In genomic region chr22:19823638-19824196, GRCh38 we compare ENCODE assay signal across 18 cellular contexts. TPM values are rescaled to one million over a fixed set of nuclear protein-coding genes. Genes with fewer than 3 reads are reported as not detected.
A peak's percentile ranks its signal among the peaks of the same experiment; 100 is the strongest.
DNase-seq lines count a peak whose midpoint lies in the region; ATAC-seq, FAIRE-seq and TF ChIP-seq lines count a peak whose summit lies in the region.
"Had no signal": no experiment of that assay in that cellular context is flagged by ENCODE, and none has a peak within 500 bp of the region (broad histone marks: within the 10 kb centered on the region; RNA-seq: fewer than 3 reads in every experiment).

No MANE protein-coding gene starts in this region.

- H3K4me1 ChIP-seq in HepG2 (ENCODE audit: insufficient read depth, low read length) = peaks cover 48% of the 10 kb centered on the region
- H3K4me1 ChIP-seq in upper lobe of right lung = peaks cover 5% of the 10 kb centered on the region
- no peaks in the 10 kb centered on the region for H3K4me1 ChIP-seq in OCI-LY7 (ENCODE audit: insufficient read depth, low read length, poor library complexity, severe bottlenecking)
- H3K4me1 ChIP-seq: gastroesophageal sphincter, pancreas had no signal

- TF ChIP-seq RAD21 in HepG2 (CRISPR knock-in tag; IDR thresholded peaks at IDR 0.05) = no peak

- no peaks in the 10 kb centered on the region for H3K27me3 Mint-ChIP-seq in WTC11 (ENCODE audit: low read depth)
- H3K27me3 Mint-ChIP-seq: activated CD4-positive, alpha-beta memory T cell treated with anti-CD3 and anti-CD28 coated beads, Interleukin-2, amount 10 ng/mL, durations not matched to agents 7 days and 5 days had no signal

- peaks cover 12% of the 10 kb centered on the region for H3K9me3 Mint-ChIP-seq in WTC11
- H3K9me3 Mint-ChIP-seq: activated CD4-positive, alpha-beta memory T cell treated with anti-CD3 and anti-CD28 coated beads, Interleukin-2, amount 10 ng/mL, durations not matched to agents 7 days and 5 days had no signal

- no peaks in the 10 kb centered on the region for H4K20me1 ChIP-seq in HepG2 (ENCODE audit: insufficient read depth, low read length)
- H4K20me1 ChIP-seq in OCI-LY7 (ENCODE audit: insufficient read depth, low read length) = no peaks in the 10 kb centered on the region

- TF ChIP-seq CTCF in WTC11 (IDR thresholded peaks at IDR 0.05) = no peak
- no peak for TF ChIP-seq CTCF in HepG2 (CRISPR knock-in tag; IDR thresholded peaks at IDR 0.05)
- no peak for TF ChIP-seq CTCF in upper lobe of right lung (IDR thresholded peaks at IDR 0.05)
- no peak for TF ChIP-seq CTCF in OCI-LY7 (conservative IDR thresholded peaks at IDR 0.05; ENCODE audit: low read length)

- 0 out of 2 replicates have a peak, but pooled peaks cover 3% of the 10 kb centered on the region for H3K36me3 Mint-ChIP-seq in WTC11

- no peak for TF ChIP-seq EP300 in HepG2 (IDR thresholded peaks at IDR 0.05; ENCODE audit: low read depth in 2 of 2, low read length in 2 of 2)
- TF ChIP-seq EP300 in HepG2 (CRISPR knock-in tag; IDR thresholded peaks at IDR 0.05; ENCODE audit: borderline replicate concordance) = no peak

- no peaks in the 10 kb centered on the region for H3K36me3 ChIP-seq in HepG2 (replicated peaks in 1 of 2; ENCODE audit: control insufficient read depth in 1 of 2, insufficient read depth in 2 of 2, low read length in 2 of 2)
- no peaks in the 10 kb centered on the region for H3K36me3 ChIP-seq in upper lobe of right lung
- H3K36me3 ChIP-seq in OCI-LY7 (ENCODE audit: insufficient read depth, low read length) = peaks cover 4% of the 10 kb centered on the region; the same call in 1 of the 2 replicates
- H3K36me3 ChIP-seq: pancreas had no signal

- intact Hi-C loops in HepG2 (cut with micrococcal nuclease; ENCODE audit: unreplicated experiment) (loop anchor here (1.0 to 5.0 kb wide), 2 partner anchors 18 to 69 kb away; no protein-coding TSS in a partner anchor), upper lobe of right lung (cut with DNase I) (no loop called here), OCI-LY7 (cut with micrococcal nuclease; ENCODE audit: unreplicated experiment) (no loop called here)

- no peaks in the 10 kb centered on the region for H3K79me2 ChIP-seq in HepG2 (ENCODE audit: insufficient read depth, low read length)
- H3K79me2 ChIP-seq in OCI-LY7 (ENCODE audit: insufficient read depth, low read depth, low read length) = no peaks in the 10 kb centered on the region

- CTCF ChIA-PET in WTC11 (lab: Charles Lee) (interaction anchor here (1.2 to 4.0 kb wide), 2 partner anchors 93 to 144 kb away, joined by 3 to 13 read pairs; no protein-coding TSS in a partner anchor), HepG2 (lab: Yijun Ruan, JAX; ENCODE audit: low intra/inter-chr PET ratio, low total read pairs) (no interaction called here), OCI-LY7 (lab: Charles Lee; ENCODE audit: unreplicated experiment) (no interaction called here)

- H3K9me3 ChIP-seq in HepG2 (ENCODE audit: low read length) (no peaks in the 10 kb centered on the region), upper lobe of right lung (no peaks in the 10 kb centered on the region), OCI-LY7 (ENCODE audit: low read length) (no peaks in the 10 kb centered on the region)
- H3K9me3 ChIP-seq: gastroesophageal sphincter, pancreas had no signal

- DNase-seq in activated CD8-positive, alpha-beta memory T cell treated with anti-CD3 and anti-CD28 coated beads, Interleukin-2, amount 50 U/mL, for 4 hours = peak; percentile 2
- no peak for DNase-seq in activated CD8-positive, alpha-beta memory T cell treated with anti-CD3 and anti-CD28 coated beads for 24 hours
- no peak for DNase-seq in WTC11 (ENCODE audit: low spot score)
- DNase-seq in HepG2 (ENCODE audit: low spot score) = peak; percentile 62
- peak; percentile 61 for DNase-seq in upper lobe of right lung
- DNase-seq in OCI-LY7 (ENCODE audit: low spot score) = no peak
- DNase-seq in anterior cingulate cortex (lab: John Stamatoyannopoulos, UW) = no peak
- DNase-seq: activated CD4-positive, alpha-beta memory T cell treated with anti-CD3 and anti-CD28 coated beads, Interleukin-2, amount 10 ng/mL, durations not matched to agents 7 days and 5 days; activated naive CD4-positive, alpha-beta T cell; NCI-H526; stimulated activated CD4-positive, alpha-beta T cell treated with anti-CD3 and anti-CD28 coated beads, Interleukin-15, amount 100 ng/mL, for 24 hours; substantia nigra; T-helper 9 cell had no signal

- H3K27ac Mint-ChIP-seq in WTC11 = peak overlapping the region; percentile 53
- H3K27ac Mint-ChIP-seq: activated CD4-positive, alpha-beta memory T cell treated with anti-CD3 and anti-CD28 coated beads, Interleukin-2, amount 10 ng/mL, durations not matched to agents 7 days and 5 days had no signal

- in situ Hi-C loops in HepG2 (cut with HindIII; ENCODE audit: extremely low pct_ligation_motif_present, low pct_unique_long_range_greater_than_20kb) = no loop called here

- no peak overlapping the region for H2AFZ ChIP-seq in HepG2 (ENCODE audit: low read length)
- no peak overlapping the region for H2AFZ ChIP-seq in OCI-LY7 (ENCODE audit: low read length)

- H3K4me3 ChIP-seq in HepG2 (replicated peaks in 1 of 3; ENCODE audit: insufficient read depth in 1 of 3, low read depth in 2 of 3, low read length in 3 of 3) = peak overlapping the region in 1 of 3 experiments; percentile 12; a peak in 1 of 6 replicates
- no peak overlapping the region for H3K4me3 ChIP-seq in upper lobe of right lung
- no peak overlapping the region for H3K4me3 ChIP-seq in OCI-LY7 (ENCODE audit: low read depth, low read length, poor library complexity, severe bottlenecking)
- H3K4me3 ChIP-seq: gastroesophageal sphincter, pancreas had no signal

- peaks cover 5% of the 10 kb centered on the region; the same call in 1 of the 2 replicates for H3K4me1 Mint-ChIP-seq in WTC11
- H3K4me1 Mint-ChIP-seq: activated CD4-positive, alpha-beta memory T cell treated with anti-CD3 and anti-CD28 coated beads, Interleukin-2, amount 10 ng/mL, durations not matched to agents 7 days and 5 days had no signal

- H3K9me2 ChIP-seq in OCI-LY7 (ENCODE audit: insufficient read depth, low read length) = no peaks in the 10 kb centered on the region

- no peak overlapping the region for H3K4me3 Mint-ChIP-seq in WTC11
- H3K4me3 Mint-ChIP-seq: activated CD4-positive, alpha-beta memory T cell treated with anti-CD3 and anti-CD28 coated beads, Interleukin-2, amount 10 ng/mL, durations not matched to agents 7 days and 5 days had no signal

- POLR2A ChIA-PET in WTC11 (lab: Charles Lee) = no interaction called here
- POLR2A ChIA-PET in HepG2 (lab: Yijun Ruan, JAX) = interaction anchor here (0.5 to 1.8 kb wide), 4 partner anchors 9 to 125 kb away, joined by 3 to 12 read pairs (median 4); partner anchors contain the start of genes GNB1L and RTL10
- POLR2A ChIA-PET in OCI-LY7 (lab: Charles Lee) = interaction anchor here (1.4 kb wide), 1 partner anchor 9 kb away, joined by 3 read pairs; no protein-coding TSS in a partner anchor

- BruUV-seq in HepG2 (replicated peaks; lab: Mats Ljungman, UMichigan) (no TSS peak), OCI-LY7 (replicated peaks; lab: Mats Ljungman, UMichigan) (no TSS peak)

- H3K9ac ChIP-seq in HepG2 (ENCODE audit: insufficient read depth, low read depth, low read length) = no peak overlapping the region; the same call in 1 of the 2 replicates

- peak overlapping the region; percentile 77 for H3K27ac ChIP-seq in HepG2 (ENCODE audit: extremely low read length, insufficient read depth, low read length)
- H3K27ac ChIP-seq in upper lobe of right lung = no peak overlapping the region
- H3K27ac ChIP-seq in OCI-LY7 (ENCODE audit: low read depth, low read length, poor library complexity, severe bottlenecking) = no peak overlapping the region
- H3K27ac ChIP-seq: gastroesophageal sphincter, pancreas had no signal

- no peaks in the 10 kb centered on the region for H3K27me3 ChIP-seq in HepG2 (ENCODE audit: control insufficient read depth in 1 of 2, insufficient read depth in 2 of 2, low read length in 2 of 2)
- H3K27me3 ChIP-seq in upper lobe of right lung = no peaks in the 10 kb centered on the region
- H3K27me3 ChIP-seq: gastroesophageal sphincter, pancreas had no signal

- ATAC-seq in WTC11 = no peak
- ATAC-seq in HepG2 = peak; percentile 75
- peak; percentile 21 for ATAC-seq in upper lobe of right lung
- no peak for ATAC-seq in HG03135 (IDR thresholded peaks at IDR 0.05; ENCODE audit: unreplicated experiment)
- ATAC-seq: gastroesophageal sphincter had no signal

- peak overlapping the region; percentile 83 for H3K4me2 ChIP-seq in HepG2 (ENCODE audit: low read depth, low read length)
- H3K4me2 ChIP-seq in OCI-LY7 (ENCODE audit: low read length) = no peak overlapping the region

- peak; percentile 48 for FAIRE-seq in HepG2 (lab: Jason Lieb, UNC)
- FAIRE-seq: D721Med, H54, pancreas had no signal

- WGBS in HepG2 (ENCODE audit: low lambda C conversion rate) = 12% methylated on average over 6 of the region's 13 CpGs

- no peak for TF ChIP-seq POLR2A in HepG2 (IDR thresholded peaks at IDR 0.05; ENCODE audit: insufficient read depth in 1 of 2, low read depth in 2 of 2, low read length in 2 of 2)

RNA-seq across cellular contexts. Expression of gene GNB1L, which starts 31.0 kb away (rescaled TPM):
- total RNA-seq in WTC11 (2021) = 18.0 to 21.7 TPM (median 19.4 TPM) in 3 replicates
- total RNA-seq in HepG2 (2016; rRNA removed; fragmentation: Illumina TruSeq; extraction: Trizol) = 7.4 and 7.7 TPM in 2 replicates
- total RNA-seq in HepG2 (2016; cell fraction: cytosol; rRNA removed; fragmentation: Illumina TruSeq; extraction: Trizol; ENCODE audit: low read depth) = 2.1 and 3.2 TPM in 2 replicates
- 7.8 and 8.7 TPM in 2 replicates for total RNA-seq in HepG2 (2016; cell fraction: insoluble cytoplasmic fraction; rRNA removed; fragmentation: Illumina TruSeq; extraction: Trizol)
- total RNA-seq in HepG2 (2016; cell fraction: membrane; rRNA removed; fragmentation: Illumina TruSeq; extraction: Trizol) = 4.1 and 4.4 TPM in 2 replicates
- 4.8 and 5.3 TPM in 2 replicates for total RNA-seq in HepG2 (2016; cell fraction: nucleus; rRNA removed; fragmentation: Illumina TruSeq; extraction: Trizol)
- polyA plus RNA-seq in HepG2 (2011; rRNA removed) = 2.1 and 2.5 TPM in 2 replicates
- 1.7 and 3.9 TPM in 2 replicates for polyA plus RNA-seq in HepG2 (2011; cell fraction: cytosol; rRNA removed)
- polyA plus RNA-seq in HepG2 (2011; cell fraction: nucleus; rRNA removed) = 4.7 and 6.8 TPM in 2 replicates
- polyA plus RNA-seq in HepG2 (2012) = 2.4 and 4.1 TPM in 2 replicates
- 1.7 and 2.3 TPM in 2 replicates for polyA plus RNA-seq in HepG2 (2016; cell fraction: cytosol; fragmentation: Illumina TruSeq; extraction: Trizol; ENCODE audit: low read depth)
- 5.9 and 6.5 TPM in 2 replicates for polyA plus RNA-seq in HepG2 (2016; cell fraction: insoluble cytoplasmic fraction; fragmentation: Illumina TruSeq; extraction: Trizol; ENCODE audit: low read depth)
- 2.8 and 3.1 TPM in 2 replicates for polyA plus RNA-seq in HepG2 (2016; cell fraction: membrane; fragmentation: Illumina TruSeq; extraction: Trizol; ENCODE audit: low read depth)
- polyA plus RNA-seq in HepG2 (2016; cell fraction: nucleus; fragmentation: Illumina TruSeq; extraction: Trizol; ENCODE audit: insufficient read depth, low read depth) = 4.2 and 7.0 TPM in 2 replicates
- polyA minus RNA-seq in HepG2 (2011; rRNA and poly(A)+ RNA removed; ENCODE audit: low replicate concordance) = 2.4 and 4.9 TPM in 2 replicates
- polyA minus RNA-seq in HepG2 (2011; cell fraction: cytosol; rRNA and poly(A)+ RNA removed) = 1.7 and 2.4 TPM in 2 replicates
- polyA minus RNA-seq in HepG2 (2011; cell fraction: nucleus; rRNA and poly(A)+ RNA removed) = 0.75 and 1.8 TPM in 2 replicates
- total RNA-seq in upper lobe of right lung = 7.8 TPM
- total RNA-seq in OCI-LY7 (2014; rRNA removed; shearing (Covaris generic)) = 21.2 and 26.7 TPM in 2 replicates
- total RNA-seq in OCI-LY7 (2022) = 12.9 and 13.1 TPM in 2 replicates

RNA-seq across cellular contexts. Expression of gene RTL10, which starts 31.0 kb away (rescaled TPM):
- total RNA-seq in WTC11 (2021) = 19.2 to 21.5 TPM (median 20.6 TPM) in 3 replicates
- total RNA-seq in HepG2 (2016; rRNA removed; fragmentation: Illumina TruSeq; extraction: Trizol) = 14.1 and 17.6 TPM in 2 replicates
- 2.4 and 2.6 TPM in 2 replicates for total RNA-seq in HepG2 (2016; cell fraction: cytosol; rRNA removed; fragmentation: Illumina TruSeq; extraction: Trizol; ENCODE audit: low read depth)
- 10.3 and 13.8 TPM in 2 replicates for total RNA-seq in HepG2 (2016; cell fraction: insoluble cytoplasmic fraction; rRNA removed; fragmentation: Illumina TruSeq; extraction: Trizol)
- total RNA-seq in HepG2 (2016; cell fraction: membrane; rRNA removed; fragmentation: Illumina TruSeq; extraction: Trizol) = 6.4 and 6.7 TPM in 2 replicates
- total RNA-seq in HepG2 (2016; cell fraction: nucleus; rRNA removed; fragmentation: Illumina TruSeq; extraction: Trizol) = 15.1 and 15.3 TPM in 2 replicates
- 15.8 and 18.2 TPM in 2 replicates for polyA plus RNA-seq in HepG2 (2011; rRNA removed)
- polyA plus RNA-seq in HepG2 (2011; cell fraction: cytosol; rRNA removed) = 8.3 and 9.5 TPM in 2 replicates
- polyA plus RNA-seq in HepG2 (2011; cell fraction: nucleus; rRNA removed) = 47.3 and 53.1 TPM in 2 replicates
- polyA plus RNA-seq in HepG2 (2012) = 11.3 and 11.9 TPM in 2 replicates
- 1.3 and 1.5 TPM in 2 replicates for polyA plus RNA-seq in HepG2 (2016; cell fraction: cytosol; fragmentation: Illumina TruSeq; extraction: Trizol; ENCODE audit: low read depth)
- 8.2 and 12.3 TPM in 2 replicates for polyA plus RNA-seq in HepG2 (2016; cell fraction: insoluble cytoplasmic fraction; fragmentation: Illumina TruSeq; extraction: Trizol; ENCODE audit: low read depth)
- polyA plus RNA-seq in HepG2 (2016; cell fraction: membrane; fragmentation: Illumina TruSeq; extraction: Trizol; ENCODE audit: low read depth) = 2.5 and 3.1 TPM in 2 replicates
- polyA plus RNA-seq in HepG2 (2016; cell fraction: nucleus; fragmentation: Illumina TruSeq; extraction: Trizol; ENCODE audit: insufficient read depth, low read depth) = 23.5 and 25.4 TPM in 2 replicates
- polyA minus RNA-seq in HepG2 (2011; rRNA and poly(A)+ RNA removed; ENCODE audit: low replicate concordance) = 46.0 and 112 TPM in 2 replicates
- polyA minus RNA-seq in HepG2 (2011; cell fraction: cytosol; rRNA and poly(A)+ RNA removed) = 8.4 and 10.0 TPM in 2 replicates
- 21.9 and 23.7 TPM in 2 replicates for polyA minus RNA-seq in HepG2 (2011; cell fraction: nucleus; rRNA and poly(A)+ RNA removed)
- 20.5 TPM for total RNA-seq in upper lobe of right lung
- total RNA-seq in OCI-LY7 (2014; rRNA removed; shearing (Covaris generic)) = 25.5 and 28.2 TPM in 2 replicates
- 26.1 and 26.2 TPM in 2 replicates for total RNA-seq in OCI-LY7 (2022)

Comparison
In these comparisons a context has a peak if more than half of its experiments do, and no peak if none do; other contexts are left out.
1. DNase-seq: peak in activated CD8-positive, alpha-beta memory T cell treated with anti-CD3 and anti-CD28 coated beads, Interleukin-2, amount 50 U/mL, for 4 hours (single experiment), HepG2 (single experiment) and upper lobe of right lung (single experiment); none in activated CD8-positive, alpha-beta memory T cell treated with anti-CD3 and anti-CD28 coated beads for 24 hours (single experiment), WTC11 (single experiment), OCI-LY7 (single experiment) and anterior cingulate cortex (0 of 58).
2. ATAC-seq: peak in HepG2 (single experiment) and upper lobe of right lung (single experiment); none in WTC11 (single experiment) and HG03135 (single experiment).